ENCODE assay signal across 1 cellular context in the genomic region with DNA sequence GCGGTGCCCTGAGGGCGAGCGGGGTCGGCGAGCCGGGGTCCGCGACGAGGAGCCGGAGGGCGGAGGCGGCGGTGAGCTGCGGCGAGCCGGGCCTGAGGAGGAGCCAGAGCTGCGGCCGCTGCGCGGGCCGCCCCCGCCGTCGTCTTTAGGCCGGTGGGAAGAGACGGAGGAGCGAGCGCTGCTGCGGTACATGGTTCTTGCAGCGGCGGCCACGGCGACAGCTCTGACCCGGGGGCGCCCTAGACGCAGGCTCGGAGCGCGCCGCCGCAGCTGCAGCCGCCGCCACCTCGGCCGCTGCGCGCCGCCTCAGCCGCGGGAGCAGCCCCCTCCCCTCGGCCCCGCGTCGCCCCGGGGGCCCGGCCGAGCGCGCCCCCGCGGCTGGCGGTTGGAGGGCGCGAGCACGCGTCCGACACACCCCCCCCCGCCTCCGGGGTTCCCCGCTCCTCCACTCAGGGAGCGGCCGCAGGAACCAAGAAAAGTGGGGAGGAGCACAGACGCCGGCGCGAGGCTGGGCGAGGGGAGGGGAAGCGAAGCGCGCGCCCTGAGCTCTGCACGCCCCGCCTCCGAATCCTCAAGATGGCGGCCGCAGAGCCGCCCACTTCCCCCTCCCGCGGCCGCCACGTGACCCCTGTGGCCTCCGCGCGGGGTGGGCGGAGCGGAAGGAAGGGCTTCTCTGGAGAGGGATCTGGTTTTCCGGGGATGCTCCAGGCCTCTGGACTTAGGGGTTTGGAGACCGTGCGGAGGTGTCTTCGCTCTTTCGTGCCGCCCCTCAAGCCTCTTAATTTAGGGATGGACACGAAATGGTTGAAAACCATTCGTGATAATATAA.
TF ChIP-seq lines count a peak whose summit lies in the region.

A gene with protein sequence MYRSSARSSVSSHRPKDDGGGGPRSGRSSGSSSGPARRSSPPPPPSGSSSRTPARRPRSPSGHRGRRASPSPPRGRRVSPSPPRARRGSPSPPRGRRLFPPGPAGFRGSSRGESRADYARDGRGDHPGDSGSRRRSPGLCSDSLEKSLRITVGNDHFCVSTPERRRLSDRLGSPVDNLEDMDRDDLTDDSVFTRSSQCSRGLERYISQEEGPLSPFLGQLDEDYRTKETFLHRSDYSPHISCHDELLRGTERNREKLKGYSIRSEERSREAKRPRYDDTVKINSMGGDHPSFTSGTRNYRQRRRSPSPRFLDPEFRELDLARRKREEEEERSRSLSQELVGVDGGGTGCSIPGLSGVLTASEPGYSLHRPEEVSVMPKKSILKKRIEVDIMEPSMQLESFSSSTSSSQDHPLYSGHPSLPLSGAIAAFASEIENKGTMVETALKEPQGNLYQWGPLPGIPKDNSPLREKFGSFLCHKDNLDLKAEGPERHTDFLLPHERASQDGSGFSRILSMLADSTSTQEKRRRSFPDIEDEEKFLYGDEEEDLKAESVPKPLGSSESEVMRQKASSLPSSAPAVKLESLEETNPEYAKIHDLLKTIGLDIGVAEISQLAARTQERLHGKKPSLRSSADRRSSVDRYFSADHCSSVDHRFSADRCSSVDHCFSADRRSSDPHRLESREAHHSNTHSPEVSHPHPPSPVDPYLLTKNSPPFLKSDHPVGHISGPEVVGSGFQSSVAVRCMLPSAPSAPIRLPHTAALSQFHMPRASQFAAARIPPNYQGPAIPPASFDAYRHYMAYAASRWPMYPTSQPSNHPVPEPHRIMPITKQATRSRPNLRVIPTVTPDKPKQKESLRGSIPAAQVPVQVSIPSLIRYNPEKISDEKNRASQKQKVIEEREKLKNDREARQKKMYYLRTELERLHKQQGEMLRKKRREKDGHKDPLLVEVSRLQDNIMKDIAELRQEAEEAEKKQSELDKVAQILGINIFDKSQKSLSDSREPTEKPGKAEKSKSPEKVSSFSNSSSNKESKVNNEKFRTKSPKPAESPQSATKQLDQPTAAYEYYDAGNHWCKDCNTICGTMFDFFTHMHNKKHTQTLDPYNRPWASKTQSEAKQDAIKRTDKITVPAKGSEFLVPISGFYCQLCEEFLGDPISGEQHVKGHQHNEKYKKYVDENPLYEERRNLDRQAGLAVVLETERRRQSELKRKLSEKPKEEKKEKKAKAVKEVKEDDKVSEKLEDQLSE (N-terminal part only) (minus strand): TSS at position 474 of the 829 bp plus-strand sequence. CDS start 282 bp downstream, at position 192.

TF ChIP-seq in GM12878, 131 proteins besides CTCF, POLR2A, EP300 and RAD21 (continued from another document and continues in another):
- no peak for TF ChIP-seq IRF4 (IDR thresholded peaks at IDR 0.05; ENCODE audit: low read depth, low read length)
- TF ChIP-seq, protein P1, sequence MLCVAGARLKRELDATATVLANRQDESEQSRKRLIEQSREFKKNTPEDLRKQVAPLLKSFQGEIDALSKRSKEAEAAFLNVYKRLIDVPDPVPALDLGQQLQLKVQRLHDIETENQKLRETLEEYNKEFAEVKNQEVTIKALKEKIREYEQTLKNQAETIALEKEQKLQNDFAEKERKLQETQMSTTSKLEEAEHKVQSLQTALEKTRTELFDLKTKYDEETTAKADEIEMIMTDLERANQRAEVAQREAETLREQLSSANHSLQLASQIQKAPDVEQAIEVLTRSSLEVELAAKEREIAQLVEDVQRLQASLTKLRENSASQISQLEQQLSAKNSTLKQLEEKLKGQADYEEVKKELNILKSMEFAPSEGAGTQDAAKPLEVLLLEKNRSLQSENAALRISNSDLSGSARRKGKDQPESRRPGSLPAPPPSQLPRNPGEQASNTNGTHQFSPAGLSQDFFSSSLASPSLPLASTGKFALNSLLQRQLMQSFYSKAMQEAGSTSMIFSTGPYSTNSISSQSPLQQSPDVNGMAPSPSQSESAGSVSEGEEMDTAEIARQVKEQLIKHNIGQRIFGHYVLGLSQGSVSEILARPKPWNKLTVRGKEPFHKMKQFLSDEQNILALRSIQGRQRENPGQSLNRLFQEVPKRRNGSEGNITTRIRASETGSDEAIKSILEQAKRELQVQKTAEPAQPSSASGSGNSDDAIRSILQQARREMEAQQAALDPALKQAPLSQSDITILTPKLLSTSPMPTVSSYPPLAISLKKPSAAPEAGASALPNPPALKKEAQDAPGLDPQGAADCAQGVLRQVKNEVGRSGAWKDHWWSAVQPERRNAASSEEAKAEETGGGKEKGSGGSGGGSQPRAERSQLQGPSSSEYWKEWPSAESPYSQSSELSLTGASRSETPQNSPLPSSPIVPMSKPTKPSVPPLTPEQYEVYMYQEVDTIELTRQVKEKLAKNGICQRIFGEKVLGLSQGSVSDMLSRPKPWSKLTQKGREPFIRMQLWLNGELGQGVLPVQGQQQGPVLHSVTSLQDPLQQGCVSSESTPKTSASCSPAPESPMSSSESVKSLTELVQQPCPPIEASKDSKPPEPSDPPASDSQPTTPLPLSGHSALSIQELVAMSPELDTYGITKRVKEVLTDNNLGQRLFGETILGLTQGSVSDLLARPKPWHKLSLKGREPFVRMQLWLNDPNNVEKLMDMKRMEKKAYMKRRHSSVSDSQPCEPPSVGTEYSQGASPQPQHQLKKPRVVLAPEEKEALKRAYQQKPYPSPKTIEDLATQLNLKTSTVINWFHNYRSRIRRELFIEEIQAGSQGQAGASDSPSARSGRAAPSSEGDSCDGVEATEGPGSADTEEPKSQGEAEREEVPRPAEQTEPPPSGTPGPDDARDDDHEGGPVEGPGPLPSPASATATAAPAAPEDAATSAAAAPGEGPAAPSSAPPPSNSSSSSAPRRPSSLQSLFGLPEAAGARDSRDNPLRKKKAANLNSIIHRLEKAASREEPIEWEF (IDR thresholded peaks at IDR 0.05; ENCODE audit: insufficient replicate concordance, low read depth, low read length): no peak
- peak; percentile 85; the same call in 1 of the 2 replicates for TF ChIP-seq GATAD2B (conservative IDR thresholded peaks at IDR 0.05; ENCODE audit: low read depth)
- TF ChIP-seq, protein P2, sequence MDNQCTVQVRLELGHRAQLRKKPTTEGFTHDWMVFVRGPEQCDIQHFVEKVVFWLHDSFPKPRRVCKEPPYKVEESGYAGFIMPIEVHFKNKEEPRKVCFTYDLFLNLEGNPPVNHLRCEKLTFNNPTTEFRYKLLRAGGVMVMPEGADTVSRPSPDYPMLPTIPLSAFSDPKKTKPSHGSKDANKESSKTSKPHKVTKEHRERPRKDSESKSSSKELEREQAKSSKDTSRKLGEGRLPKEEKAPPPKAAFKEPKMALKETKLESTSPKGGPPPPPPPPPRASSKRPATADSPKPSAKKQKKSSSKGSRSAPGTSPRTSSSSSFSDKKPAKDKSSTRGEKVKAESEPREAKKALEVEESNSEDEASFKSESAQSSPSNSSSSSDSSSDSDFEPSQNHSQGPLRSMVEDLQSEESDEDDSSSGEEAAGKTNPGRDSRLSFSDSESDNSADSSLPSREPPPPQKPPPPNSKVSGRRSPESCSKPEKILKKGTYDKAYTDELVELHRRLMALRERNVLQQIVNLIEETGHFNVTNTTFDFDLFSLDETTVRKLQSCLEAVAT (IDR thresholded peaks at IDR 0.05): no peak
- TF ChIP-seq RB1 (IDR thresholded peaks at IDR 0.05; ENCODE audit: borderline replicate concordance): peak; percentile 29; the same call in 1 of the 2 replicates
- no peak for TF ChIP-seq KDM1A (IDR thresholded peaks at IDR 0.05; ENCODE audit: borderline replicate concordance)
- no peak; the same call in 1 of the 2 replicates for TF ChIP-seq CHD1 (IDR thresholded peaks at IDR 0.05; ENCODE audit: low read depth, low read length)
- 0 out of 2 replicates have a peak, but pooled peaks have one; percentile 15 for TF ChIP-seq ESRRA (IDR thresholded peaks at IDR 0.05; ENCODE audit: low read length)
- no peak for TF ChIP-seq ZNF384 (IDR thresholded peaks at IDR 0.05; ENCODE audit: borderline replicate concordance, low read depth, low read length)
- TF ChIP-seq MEF2B (IDR thresholded peaks at IDR 0.05; ENCODE audit: partially characterized antibody, poor library complexity, severe bottlenecking): peak; percentile 32
- TF ChIP-seq, protein P3, sequence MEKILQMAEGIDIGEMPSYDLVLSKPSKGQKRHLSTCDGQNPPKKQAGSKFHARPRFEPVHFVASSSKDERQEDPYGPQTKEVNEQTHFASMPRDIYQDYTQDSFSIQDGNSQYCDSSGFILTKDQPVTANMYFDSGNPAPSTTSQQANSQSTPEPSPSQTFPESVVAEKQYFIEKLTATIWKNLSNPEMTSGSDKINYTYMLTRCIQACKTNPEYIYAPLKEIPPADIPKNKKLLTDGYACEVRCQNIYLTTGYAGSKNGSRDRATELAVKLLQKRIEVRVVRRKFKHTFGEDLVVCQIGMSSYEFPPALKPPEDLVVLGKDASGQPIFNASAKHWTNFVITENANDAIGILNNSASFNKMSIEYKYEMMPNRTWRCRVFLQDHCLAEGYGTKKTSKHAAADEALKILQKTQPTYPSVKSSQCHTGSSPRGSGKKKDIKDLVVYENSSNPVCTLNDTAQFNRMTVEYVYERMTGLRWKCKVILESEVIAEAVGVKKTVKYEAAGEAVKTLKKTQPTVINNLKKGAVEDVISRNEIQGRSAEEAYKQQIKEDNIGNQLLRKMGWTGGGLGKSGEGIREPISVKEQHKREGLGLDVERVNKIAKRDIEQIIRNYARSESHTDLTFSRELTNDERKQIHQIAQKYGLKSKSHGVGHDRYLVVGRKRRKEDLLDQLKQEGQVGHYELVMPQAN (conservative IDR thresholded peaks at IDR 0.05): peak; percentile 67
- TF ChIP-seq TBL1XR1 (IDR thresholded peaks at IDR 0.05; ENCODE audit: low read depth, low read length): peak; percentile 31; the same call in 1 of the 2 replicates
- TF ChIP-seq JUND (IDR thresholded peaks at IDR 0.05; ENCODE audit: low read depth, low read length): no peak
- no peak for TF ChIP-seq MTA2 (IDR thresholded peaks at IDR 0.05; ENCODE audit: low read depth)
- TF ChIP-seq, protein P4, sequence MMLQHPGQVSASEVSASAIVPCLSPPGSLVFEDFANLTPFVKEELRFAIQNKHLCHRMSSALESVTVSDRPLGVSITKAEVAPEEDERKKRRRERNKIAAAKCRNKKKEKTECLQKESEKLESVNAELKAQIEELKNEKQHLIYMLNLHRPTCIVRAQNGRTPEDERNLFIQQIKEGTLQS (IDR thresholded peaks at IDR 0.05; ENCODE audit: borderline replicate concordance, extremely low read depth, low read depth, low read length): peak; percentile 83; the same call in 1 of the 2 replicates
- TF ChIP-seq CEBPB (IDR thresholded peaks at IDR 0.05; ENCODE audit: borderline replicate concordance in 1 of 2, low read depth in 2 of 2, low read length in 2 of 2): no peak
- TF ChIP-seq, protein P5, sequence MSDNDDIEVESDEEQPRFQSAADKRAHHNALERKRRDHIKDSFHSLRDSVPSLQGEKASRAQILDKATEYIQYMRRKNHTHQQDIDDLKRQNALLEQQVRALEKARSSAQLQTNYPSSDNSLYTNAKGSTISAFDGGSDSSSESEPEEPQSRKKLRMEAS (IDR thresholded peaks at IDR 0.05; ENCODE audit: low read depth, low read length): peak; percentile 95
- peak; percentile 94 for TF ChIP-seq LARP7 (IDR thresholded peaks at IDR 0.05)
- TF ChIP-seq, protein P6, sequence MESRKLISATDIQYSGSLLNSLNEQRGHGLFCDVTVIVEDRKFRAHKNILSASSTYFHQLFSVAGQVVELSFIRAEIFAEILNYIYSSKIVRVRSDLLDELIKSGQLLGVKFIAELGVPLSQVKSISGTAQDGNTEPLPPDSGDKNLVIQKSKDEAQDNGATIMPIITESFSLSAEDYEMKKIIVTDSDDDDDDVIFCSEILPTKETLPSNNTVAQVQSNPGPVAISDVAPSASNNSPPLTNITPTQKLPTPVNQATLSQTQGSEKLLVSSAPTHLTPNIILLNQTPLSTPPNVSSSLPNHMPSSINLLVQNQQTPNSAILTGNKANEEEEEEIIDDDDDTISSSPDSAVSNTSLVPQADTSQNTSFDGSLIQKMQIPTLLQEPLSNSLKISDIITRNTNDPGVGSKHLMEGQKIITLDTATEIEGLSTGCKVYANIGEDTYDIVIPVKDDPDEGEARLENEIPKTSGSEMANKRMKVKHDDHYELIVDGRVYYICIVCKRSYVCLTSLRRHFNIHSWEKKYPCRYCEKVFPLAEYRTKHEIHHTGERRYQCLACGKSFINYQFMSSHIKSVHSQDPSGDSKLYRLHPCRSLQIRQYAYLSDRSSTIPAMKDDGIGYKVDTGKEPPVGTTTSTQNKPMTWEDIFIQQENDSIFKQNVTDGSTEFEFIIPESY (IDR thresholded peaks at IDR 0.05): no peak
- peak; percentile 98 for TF ChIP-seq IKZF1 (conservative IDR thresholded peaks at IDR 0.05)
- no peak for TF ChIP-seq ZBED1 (IDR thresholded peaks at IDR 0.05; ENCODE audit: borderline replicate concordance)
- TF ChIP-seq NR2C1 (IDR thresholded peaks at IDR 0.05): peak; percentile 23; the same call in 1 of the 2 replicates
- no peak for TF ChIP-seq CBFB (IDR thresholded peaks at IDR 0.05; ENCODE audit: low read depth)
- TF ChIP-seq, protein P7, sequence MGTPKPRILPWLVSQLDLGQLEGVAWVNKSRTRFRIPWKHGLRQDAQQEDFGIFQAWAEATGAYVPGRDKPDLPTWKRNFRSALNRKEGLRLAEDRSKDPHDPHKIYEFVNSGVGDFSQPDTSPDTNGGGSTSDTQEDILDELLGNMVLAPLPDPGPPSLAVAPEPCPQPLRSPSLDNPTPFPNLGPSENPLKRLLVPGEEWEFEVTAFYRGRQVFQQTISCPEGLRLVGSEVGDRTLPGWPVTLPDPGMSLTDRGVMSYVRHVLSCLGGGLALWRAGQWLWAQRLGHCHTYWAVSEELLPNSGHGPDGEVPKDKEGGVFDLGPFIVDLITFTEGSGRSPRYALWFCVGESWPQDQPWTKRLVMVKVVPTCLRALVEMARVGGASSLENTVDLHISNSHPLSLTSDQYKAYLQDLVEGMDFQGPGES (IDR thresholded peaks at IDR 0.05): no peak
- TF ChIP-seq NR2C2 (IDR thresholded peaks at IDR 0.05; ENCODE audit: borderline replicate concordance, control insufficient read depth, insufficient read length, low read depth): no peak
- no peak for TF ChIP-seq HDAC2 (IDR thresholded peaks at IDR 0.05)
- TF ChIP-seq, protein P8, sequence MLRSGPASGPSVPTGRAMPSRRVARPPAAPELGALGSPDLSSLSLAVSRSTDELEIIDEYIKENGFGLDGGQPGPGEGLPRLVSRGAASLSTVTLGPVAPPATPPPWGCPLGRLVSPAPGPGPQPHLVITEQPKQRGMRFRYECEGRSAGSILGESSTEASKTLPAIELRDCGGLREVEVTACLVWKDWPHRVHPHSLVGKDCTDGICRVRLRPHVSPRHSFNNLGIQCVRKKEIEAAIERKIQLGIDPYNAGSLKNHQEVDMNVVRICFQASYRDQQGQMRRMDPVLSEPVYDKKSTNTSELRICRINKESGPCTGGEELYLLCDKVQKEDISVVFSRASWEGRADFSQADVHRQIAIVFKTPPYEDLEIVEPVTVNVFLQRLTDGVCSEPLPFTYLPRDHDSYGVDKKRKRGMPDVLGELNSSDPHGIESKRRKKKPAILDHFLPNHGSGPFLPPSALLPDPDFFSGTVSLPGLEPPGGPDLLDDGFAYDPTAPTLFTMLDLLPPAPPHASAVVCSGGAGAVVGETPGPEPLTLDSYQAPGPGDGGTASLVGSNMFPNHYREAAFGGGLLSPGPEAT (IDR thresholded peaks at IDR 0.05; ENCODE audit: low read depth): peak; percentile 92
- TF ChIP-seq MYB (IDR thresholded peaks at IDR 0.05; ENCODE audit: borderline replicate concordance, low read depth, low read length): no peak; the same call in 1 of the 2 replicates
- peak; percentile 96 for TF ChIP-seq EED (IDR thresholded peaks at IDR 0.05; ENCODE audit: low read depth)
- no peak for TF ChIP-seq POU2F2 (IDR thresholded peaks at IDR 0.05; ENCODE audit: borderline replicate concordance, low read depth, low read length)
- TF ChIP-seq EGR1 (IDR thresholded peaks at IDR 0.05; ENCODE audit: borderline replicate concordance in 1 of 2, low read depth in 2 of 2, low read length in 2 of 2): peak in 1 of 2 experiments; percentile 72; a peak in 2 of 3 replicates
- TF ChIP-seq SREBF1 (IDR thresholded peaks at IDR 0.05; ENCODE audit: low read length): no peak
- TF ChIP-seq POLR2AphosphoS5 (IDR thresholded peaks at IDR 0.05; ENCODE audit: low read length): 0 out of 2 replicates have a peak, but pooled peaks have one; percentile 48
- no peak for TF ChIP-seq ZZZ3 (IDR thresholded peaks at IDR 0.05; ENCODE audit: control insufficient read depth, insufficient read length, low read depth)
